In the genomic region with DNA sequence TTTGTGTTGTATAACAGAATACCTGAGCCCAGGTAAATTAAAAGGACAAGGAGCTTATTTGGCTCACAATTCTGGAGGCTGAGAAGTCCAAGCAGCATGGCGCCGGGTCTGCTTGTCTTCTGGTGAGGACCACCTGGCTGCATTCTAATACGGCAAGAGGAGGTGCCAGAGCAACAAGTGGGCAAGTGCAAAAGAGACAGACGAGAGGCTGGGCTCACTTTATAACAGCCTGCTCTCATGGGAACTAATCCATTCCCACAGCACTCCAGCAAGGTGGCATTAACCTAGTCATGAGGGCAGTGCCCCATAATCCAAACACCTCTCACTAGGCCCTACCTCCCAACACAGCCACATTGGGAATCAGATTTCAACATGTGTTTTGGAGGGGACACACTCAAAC, we compare ENCODE assay signal across 10 cellular contexts. TPM values are rescaled to one million over a fixed set of nuclear protein-coding genes. Genes with fewer than 3 reads are reported as not detected.
"Had no signal": no experiment of that assay in that cellular context is flagged by ENCODE, and none has a peak within 500 bp of the region (broad histone marks: within the 10 kb centered on the region; RNA-seq: fewer than 3 reads in every experiment).

No MANE protein-coding gene starts in this region.

- H3K4me3 ChIP-seq: K562 had no signal

- H3K27ac Mint-ChIP-seq: IgD-negative memory B cell had no signal

- H3K4me2 ChIP-seq: KMS-11 had no signal

- H3K4me1 Mint-ChIP-seq: IgD-negative memory B cell had no signal

- H3K9ac ChIP-seq: KMS-11 had no signal

- H3K4me3 Mint-ChIP-seq: IgD-negative memory B cell had no signal

- FAIRE-seq: HepG2, HTR-8/SVneo, K562 had no signal

- ATAC-seq: HepG2, K562 had no signal

- H3K27me3 Mint-ChIP-seq: IgD-negative memory B cell had no signal

- DNase-seq: IMR-90, KBM-7, KG1 had no signal

- H3K27ac ChIP-seq: HL-60, KMS-11 had no signal

RNA-seq across cellular contexts. Expression of gene PACSIN1, which starts 12.9 kb away (rescaled TPM):
- total RNA-seq: HepG2, HT1080, IMR-90 had no signal
- polyA plus RNA-seq: HepG2, IgD-negative memory B cell had no signal
